ENCODE assay signal across 8 cellular contexts in the genomic region with DNA sequence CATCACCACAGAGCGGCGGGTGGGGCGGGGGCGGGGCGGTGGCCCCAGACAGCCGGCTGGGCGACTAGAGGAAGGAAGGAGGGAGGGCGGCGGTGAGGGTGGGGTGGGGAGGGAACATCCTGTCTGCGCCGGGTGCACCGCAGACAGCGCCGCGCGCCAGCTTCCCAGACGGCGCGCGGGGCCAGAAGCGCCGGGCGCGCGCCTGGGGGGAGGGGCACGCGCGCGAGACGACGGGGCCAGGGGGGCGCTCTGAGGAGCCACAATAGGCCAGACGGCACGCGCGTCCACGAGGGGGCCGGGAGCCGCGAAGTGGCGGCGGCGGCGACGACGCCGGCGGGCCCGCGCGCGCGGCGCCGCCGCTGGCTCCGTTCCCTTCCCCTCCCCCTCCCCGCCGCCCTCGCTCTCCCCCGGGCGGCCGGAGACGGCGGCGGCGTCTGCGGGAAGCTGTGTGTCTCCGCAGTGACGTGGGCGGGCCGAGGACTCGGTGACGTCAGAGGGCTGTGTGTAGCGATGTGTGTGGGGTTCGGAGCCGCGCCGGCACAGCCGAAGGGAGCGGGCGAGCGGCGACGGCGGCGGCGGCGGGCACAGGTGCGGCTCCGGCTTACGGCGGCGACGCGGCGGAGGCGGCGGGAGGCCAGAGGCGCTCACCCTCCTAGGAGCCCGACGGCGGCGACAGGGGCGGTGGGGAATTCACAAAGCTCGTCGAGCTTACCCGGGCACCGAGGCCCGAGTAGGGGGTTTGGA. TPM values are rescaled to one million over a fixed set of nuclear protein-coding genes. Genes with fewer than 3 reads are reported as not detected.
DNase-seq lines count a peak whose midpoint lies in the region; ATAC-seq and TF ChIP-seq lines count a peak whose summit lies in the region.

TSS of gene SKIL (plus strand) at position 540 of the 744 bp plus-strand sequence. CDS start 2,617 bp downstream, outside the sequence.

- H3K4me3 ChIP-seq in kidney epithelial cell (ENCODE audit: low read depth, low read length): peak within 1 kb of the TSS; percentile 96

- DNase-seq in AG20443 (ENCODE audit: low spot score) (peak; percentile 94), NCI-H460 (ENCODE audit: extremely low read depth, low read depth) (peak; percentile 93), cerebellar nuclear complex (lab: John Stamatoyannopoulos, UW) (peak; percentile 29 to 63), kidney epithelial cell (ENCODE audit: low read depth) (peak; percentile 82)
- peak; percentile 96 for DNase-seq in activated CD4-positive, alpha-beta T cell treated with anti-CD3 and anti-CD28 coated beads for 1 hour
- peak; percentile 98 for DNase-seq in stimulated activated CD4-positive, alpha-beta T cell treated with anti-CD3 and anti-CD28 coated beads, Interleukin-15, amount 100 ng/mL, for 24 hours

- peaks cover 3% of the 10 kb centered on the region for H3K36me3 ChIP-seq in kidney epithelial cell (ENCODE audit: control insufficient read depth, insufficient read depth, low read length)

- no peaks in the 10 kb centered on the region for H3K27me3 ChIP-seq in kidney epithelial cell (ENCODE audit: control insufficient read depth, insufficient read depth, low read length)

- peak; percentile 69 for TF ChIP-seq POLR2A in GM19193 (IDR thresholded peaks at IDR 0.05; ENCODE audit: extremely low read depth, insufficient read depth, insufficient read length)

- ATAC-seq in HG03432 (IDR thresholded peaks at IDR 0.05; ENCODE audit: unreplicated experiment): peak; percentile 67

- TF ChIP-seq CTCF in kidney epithelial cell (IDR thresholded peaks at IDR 0.05; ENCODE audit: insufficient read depth, low read length, poor library complexity, severe bottlenecking): no peak

RNA-seq across cellular contexts. Expression of gene SKIL, which starts in this region (rescaled TPM):
- 28.1 and 33.4 TPM in 2 replicates for total RNA-seq in NCI-H460 (2014; rRNA removed; shearing (Covaris generic))
- 5.6 and 13.8 TPM in 2 replicates for polyA plus RNA-seq in NCI-H460 (2014; cell fraction: nucleus; rRNA removed)
- 108 and 117 TPM in 2 replicates for total RNA-seq in kidney epithelial cell

Comparison
In these comparisons a context has a peak if more than half of its experiments do, and no peak if none do; other contexts are left out.
1. Peak in every context shown above with its lines: DNase-seq, ATAC-seq and H3K4me3 ChIP-seq.
2. DNase-seq: peak in every context shown above with its lines; median percentile 98 in stimulated activated CD4-positive, alpha-beta T cell treated with anti-CD3 and anti-CD28 coated beads, Interleukin-15, amount 100 ng/mL, for 24 hours; 96 in activated CD4-positive, alpha-beta T cell treated with anti-CD3 and anti-CD28 coated beads for 1 hour; 94 in AG20443; 93 in NCI-H460; 82 in kidney epithelial cell; 46 in cerebellar nuclear complex.